ENCODE assay signal across 16 cellular contexts in the genomic region with DNA sequence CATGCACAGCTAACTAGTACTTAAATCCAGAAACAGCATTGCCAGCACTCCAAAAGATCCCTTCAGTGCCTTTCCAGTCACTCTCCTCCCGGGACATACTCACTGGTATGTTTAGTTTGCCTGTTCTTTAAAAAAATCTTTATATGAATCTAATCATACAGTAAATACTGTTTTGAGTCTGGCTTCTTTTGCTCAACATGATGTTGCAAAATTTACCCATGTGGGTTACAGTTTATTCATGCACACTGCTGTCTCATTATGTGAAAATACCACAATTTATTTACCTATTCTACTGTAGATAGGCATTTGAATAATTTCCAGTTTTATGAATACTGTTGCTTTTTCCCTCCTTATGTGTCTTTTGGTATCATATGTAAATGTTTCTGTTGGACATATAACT.
"Had no signal": no experiment of that assay in that cellular context is flagged by ENCODE, and none has a peak within 500 bp of the region (broad histone marks: within the 10 kb centered on the region; RNA-seq: fewer than 3 reads in every experiment).

No MANE protein-coding gene starts in this region.

- H3K9me3 Mint-ChIP-seq: activated T-cell treated with anti-CD3 and anti-CD28 coated beads, Interleukin-2, amount 50 U/mL, for 4 hours had no signal

- FAIRE-seq: kidney, urothelium cell line had no signal

- H3K27me3 Mint-ChIP-seq: activated CD4-positive, alpha-beta T cell treated with anti-CD3 and anti-CD28 coated beads, Interleukin-2, amount 10 ng/mL, durations not matched to agents 7 days and 5 days; activated CD8-positive, alpha-beta memory T cell treated with anti-CD3 and anti-CD28 coated beads, Interleukin-2, amount 10 ng/mL, durations not matched to agents 7 days and 5 days; naive B cell had no signal

- H3K4me3 Mint-ChIP-seq: activated CD4-positive, alpha-beta T cell treated with anti-CD3 and anti-CD28 coated beads, Interleukin-2, amount 10 ng/mL, durations not matched to agents 7 days and 5 days; activated CD8-positive, alpha-beta memory T cell treated with anti-CD3 and anti-CD28 coated beads, Interleukin-2, amount 10 ng/mL, durations not matched to agents 7 days and 5 days; activated T-cell treated with anti-CD3 and anti-CD28 coated beads, Interleukin-2, amount 50 U/mL, for 4 hours; endodermal cell; T-helper 2 cell treated with Interferon-gamma antibody and Interleukin-4, amounts not matched to agents 5 μg/mL and 100 μg/mL, for 36 hours had no signal

- H3K27ac Mint-ChIP-seq: activated CD4-positive, alpha-beta T cell treated with anti-CD3 and anti-CD28 coated beads, Interleukin-2, amount 10 ng/mL, durations not matched to agents 7 days and 5 days; activated CD8-positive, alpha-beta memory T cell treated with anti-CD3 and anti-CD28 coated beads, Interleukin-2, amount 10 ng/mL, durations not matched to agents 7 days and 5 days; endodermal cell had no signal

- H3K4me3 ChIP-seq: left lung, tibial artery had no signal

- ATAC-seq: activated CD8-positive, alpha-beta memory T cell treated with anti-CD3 and anti-CD28 coated beads, Interleukin-2, amount 10 ng/mL, durations not matched to agents 7 days and 5 days; activated T-cell treated with anti-CD3 and anti-CD28 coated beads, Interleukin-2, amount 50 U/mL, for 4 hours; left lung had no signal

- DNase-seq: activated CD4-positive, alpha-beta T cell treated with anti-CD3 and anti-CD28 coated beads, Interleukin-2, amount 10 ng/mL, durations not matched to agents 7 days and 5 days; activated CD4-positive, CD25-positive, alpha-beta regulatory T cell; activated CD8-positive, alpha-beta memory T cell treated with anti-CD3 and anti-CD28 coated beads, Interleukin-2, amount 10 ng/mL, durations not matched to agents 7 days and 5 days; activated gamma-delta T cell treated with Interleukin-2 at 50 U/mL for 16 hours; activated T-cell treated with anti-CD3 and anti-CD28 coated beads, Interleukin-2, amount 50 U/mL, for 4 hours; endodermal cell; erythroblast; hippocampal formation; kidney; left lung; mammary epithelial cell; naive B cell; stimulated activated CD4-positive, alpha-beta T cell treated with anti-CD3 and anti-CD28 coated beads, Interleukin-1b, Interleukin-23, amount 100 ng/mL, for 48 hours; tibial artery had no signal
